ENCODE assay signal across 8 cellular contexts in genomic region chr11:128884703-128885338, GRCh38. TPM values are rescaled to one million over a fixed set of nuclear protein-coding genes. Genes with fewer than 3 reads are reported as not detected.
DNase-seq lines count a peak whose midpoint lies in the region; ATAC-seq and TF ChIP-seq lines count a peak whose summit lies in the region.

No MANE protein-coding gene starts in this region.

- no peak overlapping the region for H2BK5ac ChIP-seq in mesendoderm (ENCODE audit: low read length)

- no peaks in the 10 kb centered on the region for H3K79me2 ChIP-seq in mesendoderm (ENCODE audit: control insufficient read depth, insufficient read depth, low read length)

- intact Hi-C loops in testis (cut with DNase I; ENCODE audit: low total_unique reads) = loop anchor here (5.0 kb wide), 1 partner anchor 57 kb away; the partner anchor contains the start of gene TP53AIP1

- H3K56ac ChIP-seq in mesendoderm (ENCODE audit: low read length) = no peak overlapping the region

- H3K79me1 ChIP-seq in mesendoderm (ENCODE audit: low read length) = no peaks in the 10 kb centered on the region

- no peak for TF ChIP-seq POLR2A in testis (IDR thresholded peaks at IDR 0.05)

- ATAC-seq in GM18867 (IDR thresholded peaks at IDR 0.05; ENCODE audit: unreplicated experiment) (peak; percentile 89), HG03045 (IDR thresholded peaks at IDR 0.05; ENCODE audit: unreplicated experiment) (peak; percentile 76)

- no peak overlapping the region for H3K27ac ChIP-seq in C4-2B
- no peak overlapping the region for H3K27ac ChIP-seq in effector memory CD4-positive, alpha-beta T cell (ENCODE audit: insufficient read depth, low read length, poor library complexity, severe bottlenecking)
- H3K27ac ChIP-seq in mesendoderm (ENCODE audit: low read depth, low read length) = no peak overlapping the region
- H3K27ac ChIP-seq in testis = no peak overlapping the region

- H2BK120ac ChIP-seq in mesendoderm (ENCODE audit: low read depth, low read length) = no peak overlapping the region

- H2AK5ac ChIP-seq in mesendoderm (ENCODE audit: low read length) = no peak overlapping the region

- H4K5ac ChIP-seq in mesendoderm (ENCODE audit: low read length) = no peak overlapping the region

- DNase-seq in NCI-H2107 treated with DMSO at 0.1 percent for 48 hours (lab: John Stamatoyannopoulos, UW; ENCODE audit: unreplicated experiment) (peak; percentile 32), mesendoderm (peak; percentile 77), testis (peak; percentile 77)
- DNase-seq in activated CD4-positive, CD25-positive, alpha-beta regulatory T cell treated with anti-CD3 and anti-CD28 coated beads, Interleukin-2, amount 50 U/mL, for 72 hours = peak; percentile 48
- DNase-seq in effector memory CD4-positive, alpha-beta T cell = peak in 2 of 3 donors; percentile 17 to 45

- H3K4me2 ChIP-seq in mesendoderm (ENCODE audit: low read length) = no peak overlapping the region

- H3K4ac ChIP-seq in mesendoderm (ENCODE audit: low read depth, low read length) = no peak overlapping the region

- no peak overlapping the region for H3K9ac ChIP-seq in mesendoderm (ENCODE audit: low read length)

- H3K36me3 ChIP-seq in effector memory CD4-positive, alpha-beta T cell (ENCODE audit: control insufficient read depth, insufficient read depth, low read length) = no peaks in the 10 kb centered on the region
- H3K36me3 ChIP-seq in mesendoderm (ENCODE audit: control insufficient read depth, insufficient read depth, low read length) = no peaks in the 10 kb centered on the region
- H3K36me3 ChIP-seq in testis (ENCODE audit: low read depth, missing control alignments) = no peaks in the 10 kb centered on the region

- no peak overlapping the region for H2BK15ac ChIP-seq in mesendoderm (replicated peaks; ENCODE audit: low read depth)

- no peak overlapping the region for H4K8ac ChIP-seq in mesendoderm (ENCODE audit: low read depth, low read length)

- no peaks in the 10 kb centered on the region for H3K9me3 ChIP-seq in effector memory CD4-positive, alpha-beta T cell (ENCODE audit: control insufficient read depth, low read length)
- H3K9me3 ChIP-seq in testis = no peaks in the 10 kb centered on the region

- H3K23ac ChIP-seq in mesendoderm (ENCODE audit: low read length) = no peak overlapping the region

- TF ChIP-seq CTCF in C4-2B (conservative IDR thresholded peaks at IDR 0.05) = peak; percentile 91
- peak; percentile 61 to 82 (median 78) for TF ChIP-seq CTCF in testis (IDR thresholded peaks at IDR 0.05)

- H3K18ac ChIP-seq in mesendoderm (ENCODE audit: low read length) = no peak overlapping the region

- H3K4me1 ChIP-seq in effector memory CD4-positive, alpha-beta T cell (ENCODE audit: control insufficient read depth, insufficient read depth, low read length, poor library complexity, severe bottlenecking) = no peaks in the 10 kb centered on the region
- H3K4me1 ChIP-seq in mesendoderm (ENCODE audit: control insufficient read depth, low read depth, low read length) = no peaks in the 10 kb centered on the region
- H3K4me1 ChIP-seq in testis = no peaks in the 10 kb centered on the region

- peaks cover 6% of the 10 kb centered on the region for H3K27me3 ChIP-seq in effector memory CD4-positive, alpha-beta T cell (replicated peaks; ENCODE audit: control insufficient read depth, insufficient read depth, low read length, poor library complexity, severe bottlenecking)
- H3K27me3 ChIP-seq in mesendoderm (ENCODE audit: insufficient read depth, low read length, poor library complexity) (peaks cover 7% of the 10 kb centered on the region), testis (no peaks in the 10 kb centered on the region)

- H3K4me3 ChIP-seq in effector memory CD4-positive, alpha-beta T cell (ENCODE audit: insufficient read depth, low read depth, low read length, poor library complexity, severe bottlenecking) = no peak overlapping the region
- H3K4me3 ChIP-seq in mesendoderm (ENCODE audit: low read length) (no peak overlapping the region), testis (no peak overlapping the region)

- no CpG with 5 or more reads among the region's 12 CpGs for WGBS in mesendoderm (ENCODE audit: extremely low coverage, insufficient coverage, low lambda C conversion rate)
- WGBS in testis, 2 donors = 43 to 44% methylated on average over 12 of the region's 12 CpGs

RNA-seq across cellular contexts. Expression of gene KCNJ5, which starts 6.3 kb away (rescaled TPM):
- 0.11 TPM for polyA plus RNA-seq in mesendoderm (2013, experiment 1 of 2)
- polyA plus RNA-seq in mesendoderm (2013, experiment 2 of 2) = 0.13 TPM
- 1 to 10 TPM in 1 of 2 donors, under 1 TPM in 1; 0.55 to 1.5 TPM for total RNA-seq in testis
- polyA plus RNA-seq in testis (ENCODE audit: insufficient read depth, low read depth, low replicate concordance) = 2.1 TPM

RNA-seq across cellular contexts. Expression of gene KCNJ1, which starts 17.7 kb away (rescaled TPM):
- 0.01 TPM for polyA plus RNA-seq in mesendoderm (2013, experiment 1 of 2)
- 0.03 TPM for polyA plus RNA-seq in mesendoderm (2013, experiment 2 of 2)
- total RNA-seq in testis = under 1 TPM; 0.12 to 0.24 TPM
- polyA plus RNA-seq in testis (ENCODE audit: insufficient read depth, low read depth, low replicate concordance) = 0.16 TPM

RNA-seq across cellular contexts. Expression of gene TP53AIP1, which starts 57.9 kb away (rescaled TPM):
- polyA plus RNA-seq in mesendoderm (2013, experiment 1 of 2) = not detected
- polyA plus RNA-seq in mesendoderm (2013, experiment 2 of 2) = 0.03 TPM
- total RNA-seq in testis = 1 to 10 TPM in 1 of 2 donors, under 1 TPM in 1; 0.94 to 1.8 TPM
- polyA plus RNA-seq in testis (ENCODE audit: insufficient read depth, low read depth, low replicate concordance) = 1.1 TPM
